8 cellular contexts compared by ENCODE assay signal in genomic region chr4:2843909-2844584, GRCh38. TPM values are rescaled to one million over a fixed set of nuclear protein-coding genes. Genes with fewer than 3 reads are reported as not detected.
DNase-seq lines count a peak whose midpoint lies in the region; ATAC-seq and TF ChIP-seq lines count a peak whose summit lies in the region.

No MANE protein-coding gene starts in this region.

- H3K27me3 ChIP-seq in Peyer's patch (no peaks in the 10 kb centered on the region), dorsolateral prefrontal cortex (no peaks in the 10 kb centered on the region), tibial artery (no peaks in the 10 kb centered on the region)

- H3K27ac Mint-ChIP-seq in HFFc6 (peak overlapping the region; percentile 86), memory B cell (peak overlapping the region; percentile 89)

- peaks cover 2% of the 10 kb centered on the region for H3K27me3 Mint-ChIP-seq in HFFc6 (ENCODE audit: insufficient read depth)
- H3K27me3 Mint-ChIP-seq in memory B cell: no peaks in the 10 kb centered on the region

- H3K27ac ChIP-seq in Peyer's patch (peak overlapping the region; percentile 83 to 96 (median 95)), dorsolateral prefrontal cortex (peak overlapping the region; percentile 35 to 99 (median 97)), tibial artery (peak overlapping the region; percentile 93 to 97)

- TF ChIP-seq CTCF in GM10266 (IDR thresholded peaks at IDR 0.05; ENCODE audit: control insufficient read depth, insufficient read depth, low read depth, missing control alignments): no peak
- TF ChIP-seq CTCF in HFFc6 (IDR thresholded peaks at IDR 0.05): no peak
- TF ChIP-seq CTCF in Peyer's patch (IDR thresholded peaks at IDR 0.05): no peak
- peak in 2 of 56 donors; percentile 2 to 3 for TF ChIP-seq CTCF in dorsolateral prefrontal cortex (IDR thresholded peaks at IDR 0.05 in 54 of 56, conservative IDR thresholded peaks at IDR 0.05 in 2 of 56; ENCODE audit: low read depth in 1 of 56, partially characterized antibody in 56 of 56)
- TF ChIP-seq CTCF in tibial artery (IDR thresholded peaks at IDR 0.05): no peak

- peak; percentile 28 for ATAC-seq in memory B cell (ENCODE audit: low read depth)

- peak overlapping the region; percentile 97 for H3K4me3 Mint-ChIP-seq in HFFc6
- peak overlapping the region; percentile 97 for H3K4me3 Mint-ChIP-seq in memory B cell

- H3K4me1 Mint-ChIP-seq in HFFc6 (ENCODE audit: low read depth) (peaks cover 46% of the 10 kb centered on the region), memory B cell (peaks cover 37% of the 10 kb centered on the region)

- peaks cover 28% of the 10 kb centered on the region for H3K36me3 Mint-ChIP-seq in HFFc6 (ENCODE audit: low read depth)
- peaks cover 9% of the 10 kb centered on the region for H3K36me3 Mint-ChIP-seq in memory B cell

- H3K36me3 ChIP-seq in Peyer's patch (no peaks in the 10 kb centered on the region), tibial artery (no peaks in the 10 kb centered on the region)

- H3K4me1 ChIP-seq in Peyer's patch (peaks cover 0 to 44% (median 9%) of the 10 kb centered on the region in 4 donors), tibial artery (peaks cover 0 to 53% (median 27%) of the 10 kb centered on the region in 4 donors)

- DNase-seq in GM10266 (ENCODE audit: extremely low spot score) (peak; percentile 31), HFFc6 (no peak), Peyer's patch (peak; percentile 43 to 69 (median 65)), dorsolateral prefrontal cortex (peak in 3 of 10 donors; percentile 20 to 55 (median 30)), memory B cell (ENCODE audit: low spot score in 2 of 2) (no peak), tibial artery (peak in 1 of 2 donors; percentile 80), dedifferentiated amniotic fluid mesenchymal stem cell (ENCODE audit: extremely low spot score) (no peak), GOT3 (lab: John Stamatoyannopoulos, UW) (no peak)

- peak overlapping the region; percentile 59 to 91 (median 86) for H3K4me3 ChIP-seq in Peyer's patch
- peak overlapping the region; percentile 56 to 98 (median 88) for H3K4me3 ChIP-seq in dorsolateral prefrontal cortex
- H3K4me3 ChIP-seq in tibial artery: peak overlapping the region; percentile 82 to 92

- H3K9me3 Mint-ChIP-seq in HFFc6 (no peaks in the 10 kb centered on the region), memory B cell (peaks cover 2% of the 10 kb centered on the region)

- no peaks in the 10 kb centered on the region for H3K9me3 ChIP-seq in Peyer's patch
- H3K9me3 ChIP-seq in tibial artery: no peaks in the 10 kb centered on the region

- TF ChIP-seq POLR2A in Peyer's patch (IDR thresholded peaks at IDR 0.05): no peak

- intact Hi-C loops in dorsolateral prefrontal cortex (cut with DNase I): loop anchor here (5.0 kb wide), 4 partner anchors 68 to 118 kb away; partner anchors contain the start of genes GRK4 (in 1 of the 2) and NOP14 (in 1 of the 2)
- intact Hi-C loops in tibial artery (cut with DNase I; ENCODE audit: low total_unique reads): loop anchor here (5.0 kb wide), 1 partner anchor 93 kb away; no protein-coding TSS in a partner anchor

RNA-seq across cellular contexts. Expression of gene ADD1, which starts 0.4 kb away (rescaled TPM):
- 100 to 1,000 TPM; 276 to 332 (median 321) TPM for total RNA-seq in HFFc6 (2021; fragmentation: NEBNext Ultra II Directional; extraction: Animal tissue kit (Norgen Biotek cat#: 25700))
- total RNA-seq in Peyer's patch (100 to 1,000 TPM; 290 to 470 (median 372) TPM), dorsolateral prefrontal cortex (100 to 1,000 TPM; 448 to 781 (median 536) TPM)

RNA-seq across cellular contexts. Expression of gene SH3BP2, which starts 51.2 kb away (rescaled TPM):
- 10 to 100 TPM; 17.6 to 25.4 (median 20.5) TPM for total RNA-seq in HFFc6 (2021; fragmentation: NEBNext Ultra II Directional; extraction: Animal tissue kit (Norgen Biotek cat#: 25700))
- total RNA-seq in Peyer's patch: 100 to 1,000 TPM in 2 of 4 donors, 10 to 100 TPM in 2; 54.8 to 208 (median 102) TPM
- total RNA-seq in dorsolateral prefrontal cortex: 10 to 100 TPM; 15.0 to 67.4 (median 33.4) TPM

Comparison
In these comparisons a context has a peak if more than half of its experiments do, and no peak if none do; other contexts are left out.
1. DNase-seq: peak in GM10266 (single experiment) and Peyer's patch (3 of 3); none in HFFc6 (single experiment), memory B cell (0 of 2), dedifferentiated amniotic fluid mesenchymal stem cell (single experiment) and GOT3 (single experiment).
2. Peak in every context shown above with its lines, with median percentiles within 50 percentile points of each other: H3K27ac ChIP-seq and H3K4me3 ChIP-seq.